Comparison of ENCODE assay signal across 39 cellular contexts in genomic region chr1:159955456-159955855, GRCh38. TPM values are rescaled to one million over a fixed set of nuclear protein-coding genes. Genes with fewer than 3 reads are reported as not detected.
"Had no signal": no experiment of that assay in that cellular context is flagged by ENCODE, and none has a peak within 500 bp of the region (broad histone marks: within the 10 kb centered on the region; RNA-seq: fewer than 3 reads in every experiment).

No MANE protein-coding gene starts in this region.

- H3K36me3 Mint-ChIP-seq: activated CD8-positive, alpha-beta memory T cell treated with anti-CD3 and anti-CD28 coated beads, Interleukin-2, amount 10 ng/mL, durations not matched to agents 7 days and 5 days; activated naive CD4-positive, alpha-beta T cell treated with anti-CD3 and anti-CD28 coated beads, Interleukin-2, amount 50 U/mL, for 72 hours; activated naive CD8-positive, alpha-beta T cell treated with anti-CD3 and anti-CD28 coated beads for 36 hours had no signal

- H3K27me3 ChIP-seq: body of pancreas, brain microvascular endothelial cell, breast epithelium had no signal

- ATAC-seq: activated CD8-positive, alpha-beta memory T cell treated with anti-CD3 and anti-CD28 coated beads, Interleukin-2, amount 10 ng/mL, durations not matched to agents 7 days and 5 days; activated CD8-positive, alpha-beta T cell treated with anti-CD3 and anti-CD28 coated beads, Interleukin-2, amount 10 ng/mL, durations not matched to agents 7 days and 5 days; activated naive CD4-positive, alpha-beta T cell treated with anti-CD3 and anti-CD28 coated beads, Interleukin-2, amount 50 U/mL, for 72 hours; activated T-cell treated with anti-CD3 and anti-CD28 coated beads, Interleukin-2, amount 50 U/mL, for 72 hours; activated T-helper 17 cell treated with anti-CD3 and anti-CD28 coated beads, Interleukin-2, amount 50 U/mL, for 72 hours; body of pancreas had no signal

- DNase-seq: activated B cell treated with CpG ODN at 0.5 μM for 24 hours; activated CD4-positive, alpha-beta memory T cell treated with anti-CD3 and anti-CD28 coated beads, Interleukin-2, amount 10 ng/mL, durations not matched to agents 7 days and 5 days; activated CD4-positive, alpha-beta T cell treated with anti-CD3 and anti-CD28 coated beads for 4 hours; activated CD4-positive, alpha-beta T cell treated with anti-CD3 and anti-CD28 coated beads, Interleukin-2, amount 10 ng/mL, durations not matched to agents 7 days and 5 days; activated CD4-positive, alpha-beta T cell treated with anti-CD3 and anti-CD28 coated beads, Interleukin-2, amount 50 U/mL, for 48 hours; activated CD4-positive, CD25-positive, alpha-beta regulatory T cell treated with anti-CD3 and anti-CD28 coated beads, Interleukin-2, amount 50 U/mL, for 72 hours; activated CD8-positive, alpha-beta memory T cell treated with anti-CD3 and anti-CD28 coated beads for 24 hours; activated CD8-positive, alpha-beta memory T cell treated with anti-CD3 and anti-CD28 coated beads, Interleukin-2, amount 10 ng/mL, durations not matched to agents 7 days and 5 days; activated CD8-positive, alpha-beta memory T cell treated with anti-CD3 and anti-CD28 coated beads, Interleukin-2, amount 50 U/mL, for 48 hours; activated CD8-positive, alpha-beta T cell treated with anti-CD3 and anti-CD28 coated beads, Interleukin-2, amount 10 ng/mL, durations not matched to agents 7 days and 5 days; activated effector memory CD4-positive, alpha-beta T cell treated with anti-CD3 and anti-CD28 coated beads, Interleukin-2, amount 50 U/mL, for 16 hours; activated gamma-delta T cell treated with Interleukin-2 at 50 U/mL for 16 hours; activated naive CD4-positive, alpha-beta T cell; activated naive CD4-positive, alpha-beta T cell treated with anti-CD3 and anti-CD28 coated beads for 36 hours; activated naive CD4-positive, alpha-beta T cell treated with anti-CD3 and anti-CD28 coated beads, Interleukin-2, amount 50 U/mL, for 16 hours; activated naive CD8-positive, alpha-beta T cell treated with anti-CD3 and anti-CD28 coated beads for 36 hours; activated T-cell treated with anti-CD3 and anti-CD28 coated beads, Interleukin-2, amount 50 U/mL, for 24 hours; activated T-cell treated with anti-CD3 and anti-CD28 coated beads, Interleukin-2, amount 50 U/mL, for 72 hours; adrenal gland; amniotic stem cell; aorta; body of pancreas; brain microvascular endothelial cell; caudate nucleus; cerebellar nuclear complex; T-helper 2 cell; T-helper 9 cell had no signal

- H3K36me3 ChIP-seq: adrenal gland, brain microvascular endothelial cell, breast epithelium, cardiac muscle cell had no signal

- H3K27ac ChIP-seq: adrenal gland, body of pancreas, brain microvascular endothelial cell, breast epithelium, cardiac muscle cell, VCaP had no signal

- H3K4me3 Mint-ChIP-seq: activated B cell treated with CpG ODN at 0.5 μM for 24 hours; activated CD4-positive, alpha-beta memory T cell treated with anti-CD3 and anti-CD28 coated beads, Interleukin-2, amount 10 ng/mL, durations not matched to agents 7 days and 5 days; activated CD4-positive, alpha-beta T cell treated with anti-CD3 and anti-CD28 coated beads, Interleukin-2, amount 10 ng/mL, durations not matched to agents 7 days and 5 days; activated CD8-positive, alpha-beta memory T cell treated with anti-CD3 and anti-CD28 coated beads, Interleukin-2, amount 10 ng/mL, durations not matched to agents 7 days and 5 days; activated CD8-positive, alpha-beta T cell treated with anti-CD3 and anti-CD28 coated beads, Interleukin-2, amount 10 ng/mL, durations not matched to agents 7 days and 5 days; activated naive CD4-positive, alpha-beta T cell treated with anti-CD3 and anti-CD28 coated beads for 36 hours; activated naive CD8-positive, alpha-beta T cell treated with anti-CD3 and anti-CD28 coated beads for 36 hours; activated T-cell treated with anti-CD3 and anti-CD28 coated beads, Interleukin-2, amount 50 U/mL, for 24 hours; activated T-cell treated with anti-CD3 and anti-CD28 coated beads, Interleukin-2, amount 50 U/mL, for 72 hours; activated T-helper 1 cell treated with anti-CD3 and anti-CD28 coated beads, Interleukin-12 subunit alpha, Interleukin-12 subunit beta, Interleukin-2, Interleukin-4 antibody, amounts not matched to agents 30 ng/mL and 10 ng/mL and 1 ng/mL, durations not matched to agents 14 hours and 24 hours and 36 hours; activated T-helper 17 cell treated with anti-CD3 and anti-CD28 coated beads, Interleukin-2, amount 50 U/mL, for 72 hours; central memory CD8-positive, alpha-beta T cell; T-helper 1 cell treated with Interleukin-12 subunit alpha and Interleukin-12 subunit beta and Interleukin-4 antibody, amounts not matched to agents 30 μg/mL and 1 μg/mL, for 36 hours; T-helper 2 cell treated with Interferon-gamma antibody and Interleukin-4, amounts not matched to agents 5 μg/mL and 100 μg/mL, for 36 hours had no signal

- H3K9me3 ChIP-seq: adrenal gland, body of pancreas, breast epithelium had no signal

- H3K4me1 Mint-ChIP-seq: activated B cell treated with CpG ODN at 0.5 μM for 24 hours; central memory CD8-positive, alpha-beta T cell had no signal

- FAIRE-seq: astrocyte, TTC549 had no signal

- H3K4me1 ChIP-seq: adrenal gland, breast epithelium had no signal

- H3K9me3 Mint-ChIP-seq: activated B cell treated with CpG ODN at 0.5 μM for 24 hours; activated CD4-positive, alpha-beta memory T cell treated with anti-CD3 and anti-CD28 coated beads, Interleukin-2, amount 10 ng/mL, durations not matched to agents 7 days and 5 days; activated CD4-positive, alpha-beta T cell treated with anti-CD3 and anti-CD28 coated beads, Interleukin-2, amount 10 ng/mL, durations not matched to agents 7 days and 5 days; activated naive CD4-positive, alpha-beta T cell treated with anti-CD3 and anti-CD28 coated beads for 36 hours; activated naive CD4-positive, alpha-beta T cell treated with anti-CD3 and anti-CD28 coated beads, Interleukin-2, amount 50 U/mL, for 72 hours; activated naive CD8-positive, alpha-beta T cell treated with anti-CD3 and anti-CD28 coated beads for 36 hours; activated T-cell treated with anti-CD3 and anti-CD28 coated beads, Interleukin-2, amount 50 U/mL, for 24 hours; activated T-cell treated with anti-CD3 and anti-CD28 coated beads, Interleukin-2, amount 50 U/mL, for 72 hours; activated T-helper 1 cell treated with anti-CD3 and anti-CD28 coated beads, Interleukin-12 subunit alpha, Interleukin-12 subunit beta, Interleukin-2, Interleukin-4 antibody, amounts not matched to agents 30 ng/mL and 10 ng/mL and 1 ng/mL, durations not matched to agents 14 hours and 24 hours and 36 hours; activated T-helper 17 cell treated with anti-CD3 and anti-CD28 coated beads, Interleukin-2, amount 50 U/mL, for 72 hours; central memory CD8-positive, alpha-beta T cell; T-helper 1 cell treated with Interleukin-12 subunit alpha and Interleukin-12 subunit beta and Interleukin-4 antibody, amounts not matched to agents 30 μg/mL and 1 μg/mL, for 36 hours; T-helper 2 cell treated with Interferon-gamma antibody and Interleukin-4, amounts not matched to agents 5 μg/mL and 100 μg/mL, for 36 hours had no signal

- H3K4me3 ChIP-seq: adrenal gland, body of pancreas, breast epithelium, cardiac muscle cell had no signal

RNA-seq across cellular contexts. Expression of gene SLAMF9, which starts 1.4 kb away (rescaled TPM):
- total RNA-seq: activated B cell treated with CpG ODN at 0.5 μM for 24 hours; activated CD4-positive, alpha-beta memory T cell treated with anti-CD3 and anti-CD28 coated beads, Interleukin-2, amount 10 ng/mL, durations not matched to agents 7 days and 5 days; activated CD4-positive, alpha-beta T cell treated with anti-CD3 and anti-CD28 coated beads, Interleukin-2, amount 10 ng/mL, durations not matched to agents 7 days and 5 days; activated CD8-positive, alpha-beta memory T cell treated with anti-CD3 and anti-CD28 coated beads, Interleukin-2, amount 10 ng/mL, durations not matched to agents 7 days and 5 days; activated CD8-positive, alpha-beta T cell treated with anti-CD3 and anti-CD28 coated beads, Interleukin-2, amount 10 ng/mL, durations not matched to agents 7 days and 5 days; activated naive CD4-positive, alpha-beta T cell treated with anti-CD3 and anti-CD28 coated beads for 36 hours; activated naive CD4-positive, alpha-beta T cell treated with anti-CD3 and anti-CD28 coated beads, Interleukin-2, amount 50 U/mL, for 72 hours; activated naive CD8-positive, alpha-beta T cell treated with anti-CD3 and anti-CD28 coated beads for 36 hours; activated T-cell treated with anti-CD3 and anti-CD28 coated beads, Interleukin-2, amount 50 U/mL, for 72 hours; activated T-helper 1 cell treated with anti-CD3 and anti-CD28 coated beads, Interleukin-12 subunit alpha, Interleukin-12 subunit beta, Interleukin-2, Interleukin-4 antibody, amounts not matched to agents 30 ng/mL and 10 ng/mL and 1 ng/mL, durations not matched to agents 14 hours and 24 hours and 36 hours; activated T-helper 17 cell treated with anti-CD3 and anti-CD28 coated beads, Interleukin-2, amount 50 U/mL, for 72 hours; adrenal gland; aorta; body of pancreas; breast epithelium; cardiac muscle cell; chondrocyte had no signal

RNA-seq across cellular contexts. Expression of gene IGSF9, which starts 10.0 kb away (rescaled TPM):
- total RNA-seq: activated B cell treated with CpG ODN at 0.5 μM for 24 hours; activated CD4-positive, alpha-beta memory T cell treated with anti-CD3 and anti-CD28 coated beads, Interleukin-2, amount 10 ng/mL, durations not matched to agents 7 days and 5 days; activated CD4-positive, alpha-beta T cell treated with anti-CD3 and anti-CD28 coated beads, Interleukin-2, amount 10 ng/mL, durations not matched to agents 7 days and 5 days; activated CD8-positive, alpha-beta memory T cell treated with anti-CD3 and anti-CD28 coated beads, Interleukin-2, amount 10 ng/mL, durations not matched to agents 7 days and 5 days; activated CD8-positive, alpha-beta T cell treated with anti-CD3 and anti-CD28 coated beads, Interleukin-2, amount 10 ng/mL, durations not matched to agents 7 days and 5 days; activated naive CD4-positive, alpha-beta T cell treated with anti-CD3 and anti-CD28 coated beads for 36 hours; activated naive CD4-positive, alpha-beta T cell treated with anti-CD3 and anti-CD28 coated beads, Interleukin-2, amount 50 U/mL, for 72 hours; activated T-helper 1 cell treated with anti-CD3 and anti-CD28 coated beads, Interleukin-12 subunit alpha, Interleukin-12 subunit beta, Interleukin-2, Interleukin-4 antibody, amounts not matched to agents 30 ng/mL and 10 ng/mL and 1 ng/mL, durations not matched to agents 14 hours and 24 hours and 36 hours; activated T-helper 17 cell treated with anti-CD3 and anti-CD28 coated beads, Interleukin-2, amount 50 U/mL, for 72 hours; chondrocyte had no signal

RNA-seq across cellular contexts. Expression of gene CFAP45, which starts 55.5 kb away (rescaled TPM):
- total RNA-seq: body of pancreas, cardiac muscle cell had no signal
